1 cellular context compared by ENCODE assay signal in genomic region chr15:41730543-41730942, GRCh38.
TF ChIP-seq lines count a peak whose summit lies in the region.

No MANE protein-coding gene starts in this region.

TF ChIP-seq in K562, 482 proteins besides CTCF, POLR2A, EP300 and RAD21 (continued from another document):
- TF ChIP-seq ZBTB40 (IDR thresholded peaks at IDR 0.05) (peak; percentile 28; the same call in 1 of the 2 replicates), ZBTB40 (CRISPR knock-in tag; IDR thresholded peaks at IDR 0.05) (no peak), ADNP (tag; IDR thresholded peaks at IDR 0.05) (no peak), FOXJ3 (CRISPR knock-in tag; IDR thresholded peaks at IDR 0.05) (no peak), EHMT2 (IDR thresholded peaks at IDR 0.05) (no peak), RUNX1 (IDR thresholded peaks at IDR 0.05; ENCODE audit: low read depth) (no peak), MEF2D (tag; conservative IDR thresholded peaks at IDR 0.05; ENCODE audit: low read depth) (no peak), SPI1 (IDR thresholded peaks at IDR 0.05; ENCODE audit: borderline replicate concordance, low read depth, low read length) (peak; percentile 93), MED1 (CRISPR knock-in tag; IDR thresholded peaks at IDR 0.05; ENCODE audit: borderline replicate concordance) (no peak), TAF1 (IDR thresholded peaks at IDR 0.05; ENCODE audit: control insufficient read depth, extremely low read depth, insufficient read depth, low read length, severe bottlenecking) (no peak), PKNOX1 (IDR thresholded peaks at IDR 0.05) (peak; percentile 71), DDX20 (tag; IDR thresholded peaks at IDR 0.05; ENCODE audit: low read depth) (no peak), FOXM1 (IDR thresholded peaks at IDR 0.05; ENCODE audit: low read depth) (peak; percentile 67; the same call in 1 of the 2 replicates), FOXM1 (CRISPR knock-in tag; IDR thresholded peaks at IDR 0.05; ENCODE audit: low read depth) (no peak), FOXA3 (CRISPR knock-in tag; conservative IDR thresholded peaks at IDR 0.05 in 1 of 2, IDR thresholded peaks at IDR 0.05 in 1 of 2) (no peak), ZNF212 (CRISPR knock-in tag; IDR thresholded peaks at IDR 0.05) (no peak), ZNF146 (CRISPR knock-in tag; IDR thresholded peaks at IDR 0.05; ENCODE audit: unreplicated experiment) (no peak), BCL6 (CRISPR knock-in tag; IDR thresholded peaks at IDR 0.05) (no peak), ZNF121 (CRISPR knock-in tag; conservative IDR thresholded peaks at IDR 0.05) (no peak), SRSF7 (optimal IDR thresholded peaks at IDR 0.05; ENCODE audit: low read depth, low read length) (no peak), STAT5A (IDR thresholded peaks at IDR 0.05; ENCODE audit: borderline replicate concordance, low read length) (no peak), MXI1 (IDR thresholded peaks at IDR 0.05; ENCODE audit: low read depth, low read length) (no peak), MBD2 (IDR thresholded peaks at IDR 0.05; ENCODE audit: borderline replicate concordance, low read depth) (no peak), MYBL2 (IDR thresholded peaks at IDR 0.05; ENCODE audit: low read depth) (peak; percentile 68; the same call in 1 of the 2 replicates), MYBL2 (CRISPR knock-in tag; IDR thresholded peaks at IDR 0.05; ENCODE audit: borderline replicate concordance) (no peak)
